ENCODE assay signal across 1 cellular context in the genomic region with DNA sequence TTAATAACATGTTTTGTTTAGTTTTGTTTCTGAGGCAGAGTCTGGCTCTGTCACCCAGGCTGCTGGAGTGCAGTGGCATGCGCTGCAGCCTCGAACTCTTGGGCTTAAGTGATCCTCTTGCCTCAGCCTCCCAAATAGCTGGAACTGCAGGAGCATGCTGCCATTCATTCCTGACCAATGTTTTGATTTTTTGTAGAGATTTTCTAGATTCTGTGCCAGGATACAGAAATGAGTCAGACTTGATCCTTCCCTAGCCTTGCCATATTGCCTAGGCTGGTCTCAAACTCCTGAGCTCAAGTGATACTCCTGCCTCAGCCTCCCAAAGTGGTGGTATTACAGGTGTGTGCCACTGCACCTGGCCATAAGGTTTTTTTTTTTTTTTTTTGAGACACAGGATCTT.
TF ChIP-seq lines count a peak whose summit lies in the region.

No MANE protein-coding gene starts in this region.

TF ChIP-seq in IMR-90, 13 proteins besides CTCF, POLR2A, EP300 and RAD21:
- TF ChIP-seq SMC3 (IDR thresholded peaks at IDR 0.05; ENCODE audit: low read depth, low read length) = no peak
- no peak for TF ChIP-seq RCOR1 (IDR thresholded peaks at IDR 0.05; ENCODE audit: insufficient replicate concordance, low read length)
- TF ChIP-seq MXI1 (IDR thresholded peaks at IDR 0.05; ENCODE audit: borderline replicate concordance, low read depth, low read length) = no peak
- no peak for TF ChIP-seq CHD1 (IDR thresholded peaks at IDR 0.05; ENCODE audit: low read depth, low read length)
- TF ChIP-seq MAZ (IDR thresholded peaks at IDR 0.05; ENCODE audit: borderline replicate concordance, low read depth, low read length) = no peak
- no peak for TF ChIP-seq CEBPB (IDR thresholded peaks at IDR 0.05; ENCODE audit: low read depth, low read length)
- TF ChIP-seq FOS (IDR thresholded peaks at IDR 0.05; ENCODE audit: low read depth, low read length) = no peak
- no peak for TF ChIP-seq BHLHE40 (IDR thresholded peaks at IDR 0.05; ENCODE audit: low read depth, low read length)
- TF ChIP-seq MAFK (IDR thresholded peaks at IDR 0.05; ENCODE audit: low read depth, low read length) = no peak
- TF ChIP-seq, protein P1, sequence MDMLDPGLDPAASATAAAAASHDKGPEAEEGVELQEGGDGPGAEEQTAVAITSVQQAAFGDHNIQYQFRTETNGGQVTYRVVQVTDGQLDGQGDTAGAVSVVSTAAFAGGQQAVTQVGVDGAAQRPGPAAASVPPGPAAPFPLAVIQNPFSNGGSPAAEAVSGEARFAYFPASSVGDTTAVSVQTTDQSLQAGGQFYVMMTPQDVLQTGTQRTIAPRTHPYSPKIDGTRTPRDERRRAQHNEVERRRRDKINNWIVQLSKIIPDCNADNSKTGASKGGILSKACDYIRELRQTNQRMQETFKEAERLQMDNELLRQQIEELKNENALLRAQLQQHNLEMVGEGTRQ (IDR thresholded peaks at IDR 0.05; ENCODE audit: low read depth, low read length) = no peak
- TF ChIP-seq NFE2L2 (IDR thresholded peaks at IDR 0.05; ENCODE audit: low read depth, low read length) = no peak
- TF ChIP-seq RFX5 (IDR thresholded peaks at IDR 0.05; ENCODE audit: low read depth, low read length) = no peak
- TF ChIP-seq, protein P2, sequence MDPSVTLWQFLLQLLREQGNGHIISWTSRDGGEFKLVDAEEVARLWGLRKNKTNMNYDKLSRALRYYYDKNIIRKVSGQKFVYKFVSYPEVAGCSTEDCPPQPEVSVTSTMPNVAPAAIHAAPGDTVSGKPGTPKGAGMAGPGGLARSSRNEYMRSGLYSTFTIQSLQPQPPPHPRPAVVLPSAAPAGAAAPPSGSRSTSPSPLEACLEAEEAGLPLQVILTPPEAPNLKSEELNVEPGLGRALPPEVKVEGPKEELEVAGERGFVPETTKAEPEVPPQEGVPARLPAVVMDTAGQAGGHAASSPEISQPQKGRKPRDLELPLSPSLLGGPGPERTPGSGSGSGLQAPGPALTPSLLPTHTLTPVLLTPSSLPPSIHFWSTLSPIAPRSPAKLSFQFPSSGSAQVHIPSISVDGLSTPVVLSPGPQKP (IDR thresholded peaks at IDR 0.05; ENCODE audit: borderline replicate concordance, low read depth, low read length) = no peak
TF ChIP-seq in IMR-90: peak in this region for 0.
